ENCODE assay signal across 8 cellular contexts in genomic region chr1:211830055-211830329, GRCh38. TPM values are rescaled to one million over a fixed set of nuclear protein-coding genes. Genes with fewer than 3 reads are reported as not detected.
A peak's percentile ranks its signal among the peaks of the same experiment; 100 is the strongest.
DNase-seq lines count a peak whose midpoint lies in the region; ATAC-seq, FAIRE-seq and TF ChIP-seq lines count a peak whose summit lies in the region.

No MANE protein-coding gene starts in this region.

- peaks cover 3% of the 10 kb centered on the region for H3K36me3 Mint-ChIP-seq in IgD-negative memory B cell

- TF ChIP-seq EP300 in HepG2 (IDR thresholded peaks at IDR 0.05; ENCODE audit: low read depth in 2 of 2, low read length in 2 of 2) (no peak), HepG2 (CRISPR knock-in tag; IDR thresholded peaks at IDR 0.05; ENCODE audit: borderline replicate concordance) (no peak), stomach (IDR thresholded peaks at IDR 0.05) (no peak)

- no peaks in the 10 kb centered on the region for H3K27me3 ChIP-seq in HepG2 (ENCODE audit: control insufficient read depth in 1 of 2, insufficient read depth in 2 of 2, low read length in 2 of 2)
- no peaks in the 10 kb centered on the region for H3K27me3 ChIP-seq in stomach

- H3K9ac ChIP-seq in HepG2 (ENCODE audit: insufficient read depth, low read depth, low read length) = peak overlapping the region; percentile 80

- no peaks in the 10 kb centered on the region for H3K27me3 Mint-ChIP-seq in IgD-negative memory B cell

- no peak overlapping the region for H2AFZ ChIP-seq in HepG2 (ENCODE audit: low read length)

- H3K9me3 Mint-ChIP-seq in IgD-negative memory B cell = no peaks in the 10 kb centered on the region

- 0 out of 5 replicates have a peak, but pooled peaks cover 0 to 5% of the 10 kb centered on the region in 2 experiments for H3K36me3 ChIP-seq in HepG2 (replicated peaks in 1 of 2; ENCODE audit: control insufficient read depth in 1 of 2, insufficient read depth in 2 of 2, low read length in 2 of 2)
- peaks cover 0 to 7% (median 0%) of the 10 kb centered on the region in 4 donors for H3K36me3 ChIP-seq in stomach

- H3K4me1 Mint-ChIP-seq in IgD-negative memory B cell = peaks cover 46 to 51% (median 50%) of the 10 kb centered on the region in 3 donors

- H4K20me1 ChIP-seq in HepG2 (ENCODE audit: insufficient read depth, low read length) = 0 out of 2 replicates have a peak, but pooled peaks cover 6% of the 10 kb centered on the region

- no peak for FAIRE-seq in HepG2 (lab: Jason Lieb, UNC)

- no peaks in the 10 kb centered on the region for H3K9me3 ChIP-seq in HepG2 (ENCODE audit: low read length)
- H3K9me3 ChIP-seq in stomach = no peaks in the 10 kb centered on the region

- TF ChIP-seq CTCF in HepG2 (CRISPR knock-in tag; IDR thresholded peaks at IDR 0.05) = no peak
- TF ChIP-seq CTCF in stomach (IDR thresholded peaks at IDR 0.05) = no peak

- peak overlapping the region; percentile 97 for H3K4me2 ChIP-seq in HepG2 (ENCODE audit: low read depth, low read length)

- DNase-seq in stimulated activated CD4-positive, alpha-beta T cell treated with anti-CD3 and anti-CD28 coated beads, Interleukin-12 subunit alpha, Interleukin-12 subunit beta, amount 100 ng/mL, for 4 hours = peak; percentile 22
- DNase-seq in stimulated activated CD4-positive, alpha-beta T cell treated with anti-CD3 and anti-CD28 coated beads, Interleukin-4, amount 100 ng/mL, for 4 hours = no peak
- no peak for DNase-seq in HepG2 (ENCODE audit: low spot score)
- DNase-seq in stomach = no peak
- DNase-seq in G401 (ENCODE audit: low spot score) = no peak
- DNase-seq in NCI-H2196 (lab: John Stamatoyannopoulos, UW; ENCODE audit: unreplicated experiment) = no peak

- peaks cover 27% of the 10 kb centered on the region for H3K79me2 ChIP-seq in HepG2 (ENCODE audit: insufficient read depth, low read length)

- in situ Hi-C loops in HepG2 (cut with HindIII; ENCODE audit: extremely low pct_ligation_motif_present, low pct_unique_long_range_greater_than_20kb) (loop anchor here (5.0 kb wide), 1 partner anchor 133 kb away; no protein-coding TSS in a partner anchor), G401 (cut with HindIII; ENCODE audit: low sequenced_read_pairs) (no loop called here)

- BruUV-seq in HepG2 (replicated peaks; lab: Mats Ljungman, UMichigan) = no TSS peak

- CTCF ChIA-PET in HepG2 (lab: Yijun Ruan, JAX; ENCODE audit: low intra/inter-chr PET ratio, low total read pairs) = interaction anchor here (0.7 to 1.2 kb wide), 2 partner anchors 115 to 131 kb away, joined by 3 read pairs; no protein-coding TSS in a partner anchor

- ATAC-seq in HepG2 = no peak

- H3K27ac ChIP-seq in angular gyrus (ENCODE audit: low read depth, low read length) (peak overlapping the region; percentile 78), HepG2 (ENCODE audit: extremely low read length, insufficient read depth, low read length) (peak overlapping the region; percentile 74), stomach (peak overlapping the region; percentile 86 to 93 (median 89))

- TF ChIP-seq POLR2A in HepG2 (IDR thresholded peaks at IDR 0.05; ENCODE audit: insufficient read depth in 1 of 2, low read depth in 2 of 2, low read length in 2 of 2) (no peak), stomach (IDR thresholded peaks at IDR 0.05) (no peak)

- H3K4me3 ChIP-seq in HepG2 (replicated peaks in 1 of 3; ENCODE audit: insufficient read depth in 1 of 3, low read depth in 2 of 3, low read length in 3 of 3) (peak overlapping the region; percentile 81 to 95 (median 82)), stomach (peak overlapping the region; percentile 75 to 92 (median 87))

- H3K4me3 Mint-ChIP-seq in IgD-negative memory B cell = peak overlapping the region; percentile 92 to 98 (median 96)

- intact Hi-C loops in HepG2 (cut with micrococcal nuclease; ENCODE audit: unreplicated experiment) (loop anchor here (1.0 to 10.0 kb wide), 2 partner anchors 55 to 150 kb away; no protein-coding TSS in a partner anchor), stomach (cut with DNase I; ENCODE audit: low total_unique reads) (loop anchor here (5.0 kb wide), 1 partner anchor 148 kb away; no protein-coding TSS in a partner anchor)

- WGBS in HepG2 (ENCODE audit: low lambda C conversion rate) = 5% methylated on average over 9 of the region's 45 CpGs
- 0 to 1% (median 1%) methylated on average over 15 to 44 of the region's 45 CpGs for WGBS in stomach, 5 donors

- POLR2A ChIA-PET in HepG2 (lab: Yijun Ruan, JAX) = interaction anchor here (1.0 kb wide), 1 partner anchor 13 kb away, joined by 3 read pairs; no protein-coding TSS in a partner anchor

- TF ChIP-seq RAD21 in HepG2 (CRISPR knock-in tag; IDR thresholded peaks at IDR 0.05) = no peak

- peak overlapping the region; percentile 79 to 99 (median 88) for H3K27ac Mint-ChIP-seq in IgD-negative memory B cell

- peaks cover 27% of the 10 kb centered on the region for H3K4me1 ChIP-seq in HepG2 (ENCODE audit: insufficient read depth, low read length)
- peaks cover 0 to 59% (median 30%) of the 10 kb centered on the region in 4 donors for H3K4me1 ChIP-seq in stomach

TF ChIP-seq in HepG2, 621 proteins besides CTCF, POLR2A, EP300 and RAD21:
- TF ChIP-seq HES4 (CRISPR knock-in tag; IDR thresholded peaks at IDR 0.05; ENCODE audit: borderline replicate concordance) (0 out of 2 replicates have a peak, but pooled peaks have one; percentile 47), ZNF678 (CRISPR knock-in tag; IDR thresholded peaks at IDR 0.05) (no peak), PLSCR1 (CRISPR knock-in tag; IDR thresholded peaks at IDR 0.05; ENCODE audit: borderline replicate concordance) (no peak), GMEB2 (CRISPR knock-in tag; IDR thresholded peaks at IDR 0.05; ENCODE audit: low read depth) (no peak), PLRG1 (conservative IDR thresholded peaks at IDR 0.05) (no peak), RFX1 (IDR thresholded peaks at IDR 0.05) (no peak)

RNA-seq across cellular contexts. Expression of gene LPGAT1, which starts 0.6 kb away (rescaled TPM):
- polyA plus RNA-seq in IgD-negative memory B cell (37.4 TPM), HepG2 (2011; rRNA removed) (11.7 and 12.1 TPM in 2 replicates), stomach (1 to 10 TPM; 2.9 to 5.3 (median 4.4) TPM)
- total RNA-seq in HepG2 (2016; rRNA removed; fragmentation: Illumina TruSeq; extraction: Trizol) (48.3 and 51.0 TPM in 2 replicates), stomach (10 to 100 TPM in 3 of 5 donors, 1 to 10 TPM in 2; 2.9 to 59.3 (median 14.8) TPM)
- total RNA-seq in HepG2 (2016; cell fraction: cytosol; rRNA removed; fragmentation: Illumina TruSeq; extraction: Trizol; ENCODE audit: low read depth) = 19.6 and 21.6 TPM in 2 replicates
- total RNA-seq in HepG2 (2016; cell fraction: insoluble cytoplasmic fraction; rRNA removed; fragmentation: Illumina TruSeq; extraction: Trizol) = 47.1 and 49.5 TPM in 2 replicates
- total RNA-seq in HepG2 (2016; cell fraction: membrane; rRNA removed; fragmentation: Illumina TruSeq; extraction: Trizol) = 45.9 and 50.5 TPM in 2 replicates
- total RNA-seq in HepG2 (2016; cell fraction: nucleus; rRNA removed; fragmentation: Illumina TruSeq; extraction: Trizol) = 43.8 and 48.5 TPM in 2 replicates
- 7.8 and 9.8 TPM in 2 replicates for polyA plus RNA-seq in HepG2 (2011; cell fraction: cytosol; rRNA removed)
- polyA plus RNA-seq in HepG2 (2011; cell fraction: nucleus; rRNA removed) = 6.5 and 10.8 TPM in 2 replicates
- polyA plus RNA-seq in HepG2 (2012) = 12.6 and 14.0 TPM in 2 replicates
- polyA plus RNA-seq in HepG2 (2016; cell fraction: cytosol; fragmentation: Illumina TruSeq; extraction: Trizol; ENCODE audit: low read depth) = 5.8 and 6.0 TPM in 2 replicates
- 29.0 and 32.3 TPM in 2 replicates for polyA plus RNA-seq in HepG2 (2016; cell fraction: insoluble cytoplasmic fraction; fragmentation: Illumina TruSeq; extraction: Trizol; ENCODE audit: low read depth)
- polyA plus RNA-seq in HepG2 (2016; cell fraction: membrane; fragmentation: Illumina TruSeq; extraction: Trizol; ENCODE audit: low read depth) = 17.2 and 17.5 TPM in 2 replicates
- polyA plus RNA-seq in HepG2 (2016; cell fraction: nucleus; fragmentation: Illumina TruSeq; extraction: Trizol; ENCODE audit: insufficient read depth, low read depth) = 35.8 and 40.8 TPM in 2 replicates
- 12.2 and 16.2 TPM in 2 replicates for polyA minus RNA-seq in HepG2 (2011; rRNA and poly(A)+ RNA removed; ENCODE audit: low replicate concordance)
- 31.7 and 37.7 TPM in 2 replicates for polyA minus RNA-seq in HepG2 (2011; cell fraction: cytosol; rRNA and poly(A)+ RNA removed)
- polyA minus RNA-seq in HepG2 (2011; cell fraction: nucleus; rRNA and poly(A)+ RNA removed) = 32.2 and 34.1 TPM in 2 replicates
- total RNA-seq in G401 (2014; rRNA removed; shearing (Covaris generic)) = 19.3 and 40.9 TPM in 2 replicates
